In genomic region chr15:60510006-60510405, GRCh38 we compare ENCODE assay signal across 1 cellular context.
TF ChIP-seq lines count a peak whose summit lies in the region.

No MANE protein-coding gene starts in this region.

TF ChIP-seq in A549, 52 proteins besides CTCF, POLR2A, EP300 and RAD21 (continued from another document):
- TF ChIP-seq HOXB5 (CRISPR knock-in tag; IDR thresholded peaks at IDR 0.05) = no peak
- TF ChIP-seq POLR2AphosphoS2 (conservative IDR thresholded peaks at IDR 0.05; ENCODE audit: low read length) = no peak
- no peak for TF ChIP-seq GATA3 (IDR thresholded peaks at IDR 0.05; ENCODE audit: borderline replicate concordance)
- TF ChIP-seq ZC3H11A (IDR thresholded peaks at IDR 0.05) = no peak
- no peak for TF ChIP-seq KDM5A (IDR thresholded peaks at IDR 0.05)
- TF ChIP-seq HOXB13 (CRISPR knock-in tag; IDR thresholded peaks at IDR 0.05; ENCODE audit: low read depth) = no peak
- no peak for TF ChIP-seq KDM1A (IDR thresholded peaks at IDR 0.05; ENCODE audit: low read depth)
- no peak for TF ChIP-seq PBX3 (IDR thresholded peaks at IDR 0.05)
